8 cellular contexts compared by ENCODE assay signal in the genomic region with DNA sequence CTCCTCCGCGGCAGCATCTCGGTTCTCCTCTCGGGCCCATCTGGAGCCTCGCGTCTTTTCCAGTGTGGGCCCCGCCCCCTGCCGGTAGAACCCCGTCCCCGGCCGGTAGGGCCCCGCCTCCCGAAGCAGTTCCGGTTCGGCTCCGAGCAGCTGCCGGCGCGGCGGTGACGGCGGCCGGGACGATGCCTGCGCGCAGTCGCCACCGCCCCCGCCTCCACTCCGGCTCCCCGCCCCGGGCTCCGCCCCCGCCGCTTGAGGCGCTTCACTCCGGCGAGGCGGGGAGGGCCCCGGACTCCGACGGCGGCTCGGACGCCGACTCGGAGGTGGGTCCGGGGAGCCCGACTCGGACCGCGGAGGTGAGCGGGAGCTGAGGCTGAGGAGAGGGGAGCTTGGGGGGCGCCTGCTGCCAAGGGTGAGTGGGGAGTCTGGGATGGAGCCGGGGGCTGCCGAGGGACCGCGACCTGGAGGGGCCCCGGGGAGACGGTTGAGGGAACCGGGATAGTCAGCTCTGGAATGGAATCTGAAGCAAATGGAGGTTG.
DNase-seq lines count a peak whose midpoint lies in the region; ATAC-seq and TF ChIP-seq lines count a peak whose summit lies in the region.

A gene (plus strand): TSS at position 290 of the 539 bp plus-strand sequence. CDS start 38,873 bp downstream, outside the sequence.

- peak within 1 kb of the TSS; percentile 95 for H3K27ac ChIP-seq in layer of hippocampus (ENCODE audit: low read depth, low read length)

- no peaks in the 10 kb centered on the region for H3K27me3 ChIP-seq in layer of hippocampus (ENCODE audit: control insufficient read depth, insufficient read depth, low read length)

- ATAC-seq in HG03108 (IDR thresholded peaks at IDR 0.05; ENCODE audit: unreplicated experiment): peak; percentile 78

- DNase-seq in NCI-H1694 (lab: John Stamatoyannopoulos, UW): peak; percentile 83
- DNase-seq in NCI-H1694 treated with DMSO at 0.1 percent for 48 hours (lab: John Stamatoyannopoulos, UW): no peak
- DNase-seq in NCI-H510A (lab: John Stamatoyannopoulos, UW): peak; percentile 95
- peak; percentile 99 for DNase-seq in activated CD4-positive, alpha-beta T cell treated with anti-CD3 and anti-CD28 coated beads for 48 hours
- peak; percentile 97 for DNase-seq in choroid plexus epithelial cell (ENCODE audit: low read depth)
- DNase-seq in stimulated activated CD4-positive, alpha-beta T cell treated with anti-CD3 and anti-CD28 coated beads, Interleukin-1b, Interleukin-23, amount 100 ng/mL, for 1 hour (ENCODE audit: low read depth in 2 of 2): peak; percentile 86 to 89

- peak within 1 kb of the TSS; percentile 92 for H3K4me3 ChIP-seq in choroid plexus epithelial cell (ENCODE audit: low read depth, low read length)

- no peak for TF ChIP-seq CTCF in choroid plexus epithelial cell (conservative IDR thresholded peaks at IDR 0.05; ENCODE audit: low read depth, low read length)
